ENCODE assay signal across 22 cellular contexts in genomic region chr5:124199902-124200301, GRCh38.
A peak's percentile ranks its signal among the peaks of the same experiment; 100 is the strongest.
DNase-seq lines count a peak whose midpoint lies in the region; ATAC-seq, FAIRE-seq and TF ChIP-seq lines count a peak whose summit lies in the region.
"Had no signal": no experiment of that assay in that cellular context is flagged by ENCODE, and none has a peak within 500 bp of the region (broad histone marks: within the 10 kb centered on the region; RNA-seq: fewer than 3 reads in every experiment).

No MANE protein-coding gene starts in this region.

- H3K9me3 Mint-ChIP-seq in activated CD4-positive, alpha-beta memory T cell treated with anti-CD3 and anti-CD28 coated beads for 36 hours: peaks cover 12% of the 10 kb centered on the region

- no peak overlapping the region for H3K4me3 Mint-ChIP-seq in activated CD4-positive, alpha-beta memory T cell treated with anti-CD3 and anti-CD28 coated beads for 36 hours

- H3K4me2 ChIP-seq in neural cell (ENCODE audit: low read length): no peak overlapping the region

- no peak for TF ChIP-seq CTCF in Panc1 (IDR thresholded peaks at IDR 0.05)
- no peak for TF ChIP-seq CTCF in bronchial epithelial cell (IDR thresholded peaks at IDR 0.05; ENCODE audit: insufficient read depth, low read length, severe bottlenecking)
- no peak for TF ChIP-seq CTCF in neural cell (IDR thresholded peaks at IDR 0.05; ENCODE audit: poor library complexity, severe bottlenecking)

- in situ Hi-C loops in Panc1 (cut with HindIII; ENCODE audit: low pct_unique_long_range_greater_than_20kb, low sequenced_read_pairs): no loop called here

- H3K79me2 ChIP-seq in neural cell (replicated peaks; ENCODE audit: insufficient read depth, low read length): no peaks in the 10 kb centered on the region

- H3K27ac Mint-ChIP-seq in activated CD4-positive, alpha-beta memory T cell treated with anti-CD3 and anti-CD28 coated beads for 36 hours: no peak overlapping the region

- no peaks in the 10 kb centered on the region for H3K4me1 ChIP-seq in Panc1 (ENCODE audit: control insufficient read depth, insufficient read depth, low read length)

- no TSS peak for BruUV-seq in Panc1 (replicated peaks; lab: Mats Ljungman, UMichigan)

- H4K20me1 ChIP-seq in neural cell (ENCODE audit: insufficient read depth): no peaks in the 10 kb centered on the region

- 0 out of 2 replicates have a peak overlapping the region, but pooled peaks have one; percentile 9 for H3K27ac ChIP-seq in Panc1 (ENCODE audit: low read length)
- no peak overlapping the region for H3K27ac ChIP-seq in neural cell (ENCODE audit: low read length)
- H3K27ac ChIP-seq: C4-2B, HL-60 had no signal

- peak; percentile 6 for DNase-seq in Daoy (ENCODE audit: low read depth)
- no peak for DNase-seq in Panc1 (ENCODE audit: low read depth, low spot score)
- DNase-seq in bronchial epithelial cell (ENCODE audit: low read depth): peak; percentile 18
- DNase-seq in hypothalamus (lab: John Stamatoyannopoulos, UW): no peak
- no peak for DNase-seq in activated CD4-positive, alpha-beta memory T cell treated with anti-CD3 and anti-CD28 coated beads for 36 hours
- DNase-seq in NCI-H1417 (lab: John Stamatoyannopoulos, UW): no peak
- DNase-seq: AML-193, GDM1, KBM-7, NCI-H1092, NCI-H146, NCI-H2029 treated with DMSO at 0.1 percent for 48 hours, NCI-H226, NCI-H526, RPMI8226, SHP77 had no signal

- H3F3A ChIP-seq in neural cell (ENCODE audit: insufficient read depth, low read length, poor library complexity, severe bottlenecking): no peaks in the 10 kb centered on the region

- intact Hi-C loops in Panc1 (cut with micrococcal nuclease; ENCODE audit: unreplicated experiment): no loop called here
- intact Hi-C loops in activated CD4-positive, alpha-beta memory T cell treated with anti-CD3 and anti-CD28 coated beads for 36 hours (cut with micrococcal nuclease): no loop called here

- H3K27me3 Mint-ChIP-seq in activated CD4-positive, alpha-beta memory T cell treated with anti-CD3 and anti-CD28 coated beads for 36 hours: no peaks in the 10 kb centered on the region

- CTCF ChIA-PET in Panc1 (lab: Charles Lee): no interaction called here
- CTCF ChIA-PET in activated CD4-positive, alpha-beta memory T cell treated with anti-CD3 and anti-CD28 coated beads for 36 hours (lab: Charles Lee): no interaction called here

- H3K9ac ChIP-seq in neural cell (ENCODE audit: low read length): no peak overlapping the region

- TF ChIP-seq EP300 in neural cell (conservative IDR thresholded peaks at IDR 0.05; ENCODE audit: poor library complexity, severe bottlenecking): peak; percentile 74

- H3K27me3 ChIP-seq in Panc1 (ENCODE audit: control insufficient read depth, insufficient read depth, low read length) (no peaks in the 10 kb centered on the region), bronchial epithelial cell (ENCODE audit: control insufficient read depth, insufficient read depth, low read length) (no peaks in the 10 kb centered on the region), neural cell (ENCODE audit: insufficient read depth, low read depth, low read length) (no peaks in the 10 kb centered on the region)

- TF ChIP-seq RAD21 in neural cell (conservative IDR thresholded peaks at IDR 0.05): peak; percentile 15

- no peaks in the 10 kb centered on the region for H3K36me3 Mint-ChIP-seq in activated CD4-positive, alpha-beta memory T cell treated with anti-CD3 and anti-CD28 coated beads for 36 hours

- POLR2A ChIA-PET in Panc1 (lab: Charles Lee): no interaction called here
- POLR2A ChIA-PET in activated CD4-positive, alpha-beta memory T cell treated with anti-CD3 and anti-CD28 coated beads for 36 hours (lab: Charles Lee): no interaction called here

- H3K4me1 Mint-ChIP-seq in activated CD4-positive, alpha-beta memory T cell treated with anti-CD3 and anti-CD28 coated beads for 36 hours (ENCODE audit: low read depth): no peaks in the 10 kb centered on the region

- H3K9me2 ChIP-seq in neural cell (ENCODE audit: insufficient read depth, low read length): no peaks in the 10 kb centered on the region

- no peak for ATAC-seq in Panc1
- ATAC-seq in GM21529 (IDR thresholded peaks at IDR 0.05; ENCODE audit: unreplicated experiment): no peak
- ATAC-seq: HepG2 had no signal

- H3K36me3 ChIP-seq in Panc1 (ENCODE audit: control insufficient read depth, insufficient read depth, low read length) (no peaks in the 10 kb centered on the region), bronchial epithelial cell (ENCODE audit: control insufficient read depth, insufficient read depth, low read length) (no peaks in the 10 kb centered on the region), neural cell (ENCODE audit: insufficient read depth, low read length) (no peaks in the 10 kb centered on the region)

- no peak overlapping the region for H2AFZ ChIP-seq in neural cell (ENCODE audit: low read depth, low read length)

- FAIRE-seq in bronchial epithelial cell (lab: Jason Lieb, UNC): no peak
- FAIRE-seq: GM18507, HepG2 had no signal

- H3K9me3 ChIP-seq in Panc1 (ENCODE audit: control insufficient read depth, insufficient read depth, low read depth, low read length) (peaks cover 14% of the 10 kb centered on the region; the same call in 1 of the 2 replicates), neural cell (ENCODE audit: low read length) (peaks cover 6% of the 10 kb centered on the region)

- no peak overlapping the region for H3K4me3 ChIP-seq in Panc1 (ENCODE audit: low read depth in 2 of 2, low read length in 2 of 2)
- H3K4me3 ChIP-seq in bronchial epithelial cell (ENCODE audit: low read depth, low read length): no peak overlapping the region
- no peak overlapping the region for H3K4me3 ChIP-seq in neural cell (ENCODE audit: low read length)

TF ChIP-seq in neural cell, 6 proteins besides CTCF, POLR2A, EP300 and RAD21:
- TF ChIP-seq POLR2AphosphoS5 (IDR thresholded peaks at IDR 0.05) (peak; percentile 56), MXI1 (conservative IDR thresholded peaks at IDR 0.05; ENCODE audit: poor library complexity, severe bottlenecking) (no peak), SMC3 (conservative IDR thresholded peaks at IDR 0.05; ENCODE audit: poor library complexity) (peak; percentile 19), TAF1 (IDR thresholded peaks at IDR 0.05; ENCODE audit: low read depth) (no peak), EZH2 (IDR thresholded peaks at IDR 0.05; ENCODE audit: borderline replicate concordance, insufficient read depth, low read length, poor library complexity, severe bottlenecking) (no peak)
- TF ChIP-seq, protein P1, sequence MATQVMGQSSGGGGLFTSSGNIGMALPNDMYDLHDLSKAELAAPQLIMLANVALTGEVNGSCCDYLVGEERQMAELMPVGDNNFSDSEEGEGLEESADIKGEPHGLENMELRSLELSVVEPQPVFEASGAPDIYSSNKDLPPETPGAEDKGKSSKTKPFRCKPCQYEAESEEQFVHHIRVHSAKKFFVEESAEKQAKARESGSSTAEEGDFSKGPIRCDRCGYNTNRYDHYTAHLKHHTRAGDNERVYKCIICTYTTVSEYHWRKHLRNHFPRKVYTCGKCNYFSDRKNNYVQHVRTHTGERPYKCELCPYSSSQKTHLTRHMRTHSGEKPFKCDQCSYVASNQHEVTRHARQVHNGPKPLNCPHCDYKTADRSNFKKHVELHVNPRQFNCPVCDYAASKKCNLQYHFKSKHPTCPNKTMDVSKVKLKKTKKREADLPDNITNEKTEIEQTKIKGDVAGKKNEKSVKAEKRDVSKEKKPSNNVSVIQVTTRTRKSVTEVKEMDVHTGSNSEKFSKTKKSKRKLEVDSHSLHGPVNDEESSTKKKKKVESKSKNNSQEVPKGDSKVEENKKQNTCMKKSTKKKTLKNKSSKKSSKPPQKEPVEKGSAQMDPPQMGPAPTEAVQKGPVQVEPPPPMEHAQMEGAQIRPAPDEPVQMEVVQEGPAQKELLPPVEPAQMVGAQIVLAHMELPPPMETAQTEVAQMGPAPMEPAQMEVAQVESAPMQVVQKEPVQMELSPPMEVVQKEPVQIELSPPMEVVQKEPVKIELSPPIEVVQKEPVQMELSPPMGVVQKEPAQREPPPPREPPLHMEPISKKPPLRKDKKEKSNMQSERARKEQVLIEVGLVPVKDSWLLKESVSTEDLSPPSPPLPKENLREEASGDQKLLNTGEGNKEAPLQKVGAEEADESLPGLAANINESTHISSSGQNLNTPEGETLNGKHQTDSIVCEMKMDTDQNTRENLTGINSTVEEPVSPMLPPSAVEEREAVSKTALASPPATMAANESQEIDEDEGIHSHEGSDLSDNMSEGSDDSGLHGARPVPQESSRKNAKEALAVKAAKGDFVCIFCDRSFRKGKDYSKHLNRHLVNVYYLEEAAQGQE (IDR thresholded peaks at IDR 0.05; ENCODE audit: borderline replicate concordance): no peak

Comparison
In these comparisons a context has a peak if more than half of its experiments do, and no peak if none do; other contexts are left out.
1. DNase-seq: peak in Daoy (single experiment) and bronchial epithelial cell (single experiment); none in Panc1 (single experiment), hypothalamus (0 of 51), activated CD4-positive, alpha-beta memory T cell treated with anti-CD3 and anti-CD28 coated beads for 36 hours (single experiment) and NCI-H1417 (0 of 3).